In genomic region chr2:37671013-37671815, GRCh38 we compare ENCODE assay signal across 8 cellular contexts. TPM values are rescaled to one million over a fixed set of nuclear protein-coding genes. Genes with fewer than 3 reads are reported as not detected.
DNase-seq lines count a peak whose midpoint lies in the region; ATAC-seq and TF ChIP-seq lines count a peak whose summit lies in the region.

A gene with protein sequence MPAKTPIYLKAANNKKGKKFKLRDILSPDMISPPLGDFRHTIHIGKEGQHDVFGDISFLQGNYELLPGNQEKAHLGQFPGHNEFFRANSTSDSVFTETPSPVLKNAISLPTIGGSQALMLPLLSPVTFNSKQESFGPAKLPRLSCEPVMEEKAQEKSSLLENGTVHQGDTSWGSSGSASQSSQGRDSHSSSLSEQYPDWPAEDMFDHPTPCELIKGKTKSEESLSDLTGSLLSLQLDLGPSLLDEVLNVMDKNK (minus strand): TSS chr2:37671642. CDS start chr2:37646587, 25,055 bp downstream.

- H3K27ac Mint-ChIP-seq in natural killer cell = peak within 1 kb of the TSS; percentile 91 to 96

- H3K9ac ChIP-seq in subcutaneous abdominal adipose tissue (ENCODE audit: low read length in 5 of 5) = peak within 1 kb of the TSS in 4 of 5 donors; percentile 76 to 88 (median 86)

- H3K36me3 ChIP-seq in subcutaneous abdominal adipose tissue (ENCODE audit: control insufficient read depth in 5 of 5, insufficient read depth in 5 of 5, low read length in 5 of 5) = no peaks in the 10 kb centered on the region

- TF ChIP-seq CTCF in natural killer cell (IDR thresholded peaks at IDR 0.05) = no peak

- peak within 1 kb of the TSS; percentile 97 for H3K4me3 Mint-ChIP-seq in natural killer cell

- ATAC-seq in GM18909 (IDR thresholded peaks at IDR 0.05; ENCODE audit: poor library complexity, unreplicated experiment) = peak; percentile 55
- peak; percentile 36 for ATAC-seq in HG03139 (IDR thresholded peaks at IDR 0.05; ENCODE audit: unreplicated experiment)
- ATAC-seq in esophagus mucosa = peak; percentile 70
- ATAC-seq in natural killer cell = peak; percentile 67 to 82 (median 72)

- intact Hi-C loops in natural killer cell (cut with micrococcal nuclease) = loop anchor here (2.0 to 5.0 kb wide), 5 partner anchors 14 to 70 kb away; no protein-coding TSS in a partner anchor

- H3K4me3 ChIP-seq in subcutaneous abdominal adipose tissue (ENCODE audit: low read depth in 1 of 5, low read length in 5 of 5) = peak within 1 kb of the TSS; percentile 63 to 90 (median 86)

- H3K27me3 Mint-ChIP-seq in natural killer cell (ENCODE audit: low read depth in 2 of 2) = no peaks in the 10 kb centered on the region

- peaks cover 51 to 70% of the 10 kb centered on the region in 2 donors for H3K4me1 Mint-ChIP-seq in natural killer cell

- H3K36me3 Mint-ChIP-seq in natural killer cell = no peaks in the 10 kb centered on the region

- peaks cover 3 to 47% (median 37%) of the 10 kb centered on the region in 5 donors for H3K4me1 ChIP-seq in subcutaneous abdominal adipose tissue (ENCODE audit: control insufficient read depth in 5 of 5, insufficient read depth in 5 of 5, low read length in 5 of 5)

- H3K9me3 Mint-ChIP-seq in natural killer cell = no peaks in the 10 kb centered on the region

- peak within 1 kb of the TSS; percentile 81 for H3K27ac ChIP-seq in subcutaneous abdominal adipose tissue (ENCODE audit: low read depth, low read length)

- DNase-seq in AG08395 (ENCODE audit: low spot score) (peak; percentile 50), NOMO-1 treated with dmso at 0.1 percent for 144 hours (lab: John Stamatoyannopoulos, UW; ENCODE audit: unreplicated experiment) (peak; percentile 41), activated T-cell treated with anti-CD3 and anti-CD28 coated beads for 48 hours (ENCODE audit: low read depth) (peak; percentile 65), natural killer cell (peak; percentile 67)

- H3K9me3 ChIP-seq in subcutaneous abdominal adipose tissue (ENCODE audit: control insufficient read depth in 5 of 5, low read length in 5 of 5) = no peaks in the 10 kb centered on the region

- no peaks in the 10 kb centered on the region for H3K27me3 ChIP-seq in subcutaneous abdominal adipose tissue (ENCODE audit: control insufficient read depth in 5 of 5, insufficient read depth in 4 of 5, low read length in 5 of 5)

RNA-seq across cellular contexts. Expression of the gene that starts here (rescaled TPM):
- total RNA-seq in esophagus mucosa (5.9 TPM), natural killer cell (100 to 1,000 TPM in 1 of 3 donors, 10 to 100 TPM in 2; 73.9 to 105 (median 84.6) TPM)

Comparison
In these comparisons a context has a peak if more than half of its experiments do, and no peak if none do; other contexts are left out.
1. Peak in every context shown above with its lines: DNase-seq, ATAC-seq, H3K4me3 ChIP-seq and H3K27ac ChIP-seq.
2. RNA of the gene that starts here (total RNA-seq): 73.9 to 105 TPM in natural killer cell; 5.9 TPM in esophagus mucosa (single experiment); every median in the first group is over 10 times any median in the second.